In the genomic region with DNA sequence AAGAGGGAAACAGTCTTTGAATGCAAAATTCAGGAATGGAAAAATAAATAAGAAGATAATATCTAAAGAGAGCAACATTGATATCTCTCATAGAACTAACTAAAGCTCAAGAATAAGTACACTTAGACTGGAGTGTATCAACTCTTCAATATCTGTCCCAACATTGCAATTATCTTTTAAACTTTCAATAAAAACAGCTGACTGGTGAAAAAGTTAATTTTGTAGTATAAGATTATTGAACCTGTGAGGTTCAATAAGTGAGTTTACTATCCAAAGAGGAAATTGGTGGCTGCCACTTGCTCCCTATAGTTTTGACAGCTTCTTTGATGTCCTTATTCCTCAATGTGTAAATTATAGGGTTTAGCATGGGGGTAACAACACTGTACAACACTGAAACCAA, we compare ENCODE assay signal across 2 cellular contexts.
TF ChIP-seq lines count a peak whose summit lies in the region.

No MANE protein-coding gene starts in this region.

TF ChIP-seq in A549, 52 proteins besides CTCF, POLR2A, EP300 and RAD21:
- TF ChIP-seq MAFK (IDR thresholded peaks at IDR 0.05; ENCODE audit: partially characterized antibody) (peak; percentile 29), POLR2AphosphoS2 (conservative IDR thresholded peaks at IDR 0.05; ENCODE audit: low read length) (no peak), BHLHE40 (IDR thresholded peaks at IDR 0.05; ENCODE audit: low read depth, low read length) (no peak)

TF ChIP-seq in K562, 482 proteins besides CTCF, POLR2A, EP300 and RAD21:
- TF ChIP-seq ZNF316 (IDR thresholded peaks at IDR 0.05), result peak; percentile 71
- peak; percentile 31; the same call in 1 of the 2 replicates for TF ChIP-seq C11orf30 (IDR thresholded peaks at IDR 0.05; ENCODE audit: low read depth)
- TF ChIP-seq SRSF7 (optimal IDR thresholded peaks at IDR 0.05; ENCODE audit: low read depth, low read length), result no peak
- TF ChIP-seq MAFF (IDR thresholded peaks at IDR 0.05; ENCODE audit: low read length), result peak; percentile 9; the same call in 1 of the 2 replicates
- TF ChIP-seq ASH1L (IDR thresholded peaks at IDR 0.05; ENCODE audit: borderline replicate concordance, low read depth, partially characterized antibody), result no peak
